In the genomic region with DNA sequence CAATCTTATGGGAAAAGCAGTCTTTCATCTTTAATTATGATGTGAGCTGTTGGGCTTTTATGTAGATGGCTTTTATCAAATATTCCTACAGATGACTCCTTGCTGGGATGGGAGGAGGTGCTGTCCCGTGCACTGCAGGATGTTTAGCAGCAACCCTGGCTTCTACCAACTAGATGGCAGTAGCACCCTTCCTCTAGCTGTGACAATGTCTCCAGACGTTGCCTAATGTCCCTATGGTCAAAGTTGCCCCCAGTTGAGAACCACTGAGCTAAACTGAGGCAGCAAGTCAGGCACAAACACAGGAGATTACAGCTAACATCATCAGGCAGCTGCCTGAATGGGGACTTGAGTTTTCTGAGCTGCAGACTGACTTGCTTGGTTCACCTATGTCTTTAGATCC, we compare ENCODE assay signal across 8 cellular contexts.
DNase-seq lines count a peak whose midpoint lies in the region; ATAC-seq, FAIRE-seq and TF ChIP-seq lines count a peak whose summit lies in the region.

No MANE protein-coding gene starts in this region.

- H3K79me2 ChIP-seq in HCT116 (ENCODE audit: insufficient read depth, low read length) = no peaks in the 10 kb centered on the region

- no peaks in the 10 kb centered on the region for H3K27me3 Mint-ChIP-seq in activated naive CD8-positive, alpha-beta T cell treated with anti-CD3 and anti-CD28 coated beads for 36 hours

- TF ChIP-seq POLR2A in HCT116 (IDR thresholded peaks at IDR 0.05; ENCODE audit: borderline replicate concordance, extremely low read depth, insufficient read depth, insufficient read length) = no peak

- DNase-seq in D721Med (ENCODE audit: insufficient read length, low spot score) (no peak), HCT116 (ENCODE audit: low read depth, low spot score) (peak; percentile 7), SW 1271 (lab: John Stamatoyannopoulos, UW) (peak; percentile 14 to 19), islet precursor cell (peak; percentile 64), omental fat pad (ENCODE audit: low spot score) (no peak)
- DNase-seq in stimulated activated CD4-positive, alpha-beta T cell treated with anti-CD3 and anti-CD28 coated beads, Interleukin-4, amount 100 ng/mL, for 1 hour = no peak
- DNase-seq in activated naive CD8-positive, alpha-beta T cell treated with anti-CD3 and anti-CD28 coated beads for 36 hours = no peak
- DNase-seq in stimulated activated naive CD4-positive, alpha-beta T cell (lab: John Stamatoyannopoulos, UW) = no peak

- no peaks in the 10 kb centered on the region for H4K20me1 ChIP-seq in HCT116 (ENCODE audit: insufficient read depth)

- H2AFZ ChIP-seq in HCT116 (ENCODE audit: low read depth, low read length, poor library complexity, severe bottlenecking) = no peak overlapping the region

- H3K27ac Mint-ChIP-seq in activated naive CD8-positive, alpha-beta T cell treated with anti-CD3 and anti-CD28 coated beads for 36 hours = no peak overlapping the region

- BruUV-seq in HCT116 (replicated peaks; lab: Mats Ljungman, UMichigan) = no TSS peak

- peaks cover 5% of the 10 kb centered on the region; the same call in 1 of the 2 replicates for H3K27me3 ChIP-seq in HCT116 (ENCODE audit: insufficient read depth, low read length)

- CTCF ChIA-PET in HCT116 (lab: Charles Lee) = interaction anchor here (1.0 to 1.4 kb wide), 3 partner anchors 8 to 374 kb away, joined by 4 to 6 read pairs (median 4); no protein-coding TSS in a partner anchor

- no peak overlapping the region for H3K4me2 ChIP-seq in HCT116 (ENCODE audit: low read length)

- H3K4me1 ChIP-seq in HCT116 (ENCODE audit: control insufficient read depth in 1 of 2, insufficient read depth in 2 of 2, low read length in 2 of 2) = no peaks in the 10 kb centered on the region

- intact Hi-C loops in HCT116 (cut with micrococcal nuclease) = loop anchor here (1.0 to 5.0 kb wide), 3 partner anchors 87 to 354 kb away; no protein-coding TSS in a partner anchor

- no peak overlapping the region for H3K9ac ChIP-seq in HCT116 (ENCODE audit: low read length)

- no peaks in the 10 kb centered on the region for H3K4me1 Mint-ChIP-seq in activated naive CD8-positive, alpha-beta T cell treated with anti-CD3 and anti-CD28 coated beads for 36 hours

- H3K4me3 ChIP-seq in HCT116 (replicated peaks in 1 of 2; ENCODE audit: low read depth in 1 of 2, low read length in 2 of 2) = no peak overlapping the region

- no peak overlapping the region for H3K27ac ChIP-seq in HCT116 (ENCODE audit: low read depth, low read length)

- no peak overlapping the region for H3K4me3 Mint-ChIP-seq in activated naive CD8-positive, alpha-beta T cell treated with anti-CD3 and anti-CD28 coated beads for 36 hours

- no peaks in the 10 kb centered on the region for H3K9me2 ChIP-seq in HCT116 (ENCODE audit: insufficient read depth)

- RAD21 ChIA-PET in HCT116 (lab: Charles Lee; ENCODE audit: low non-redundant PET in 1 of 2, low total read pairs in 2 of 2, uncharacterized antibody in 2 of 2, unreplicated experiment in 2 of 2) = no interaction called here

- H3K9me3 Mint-ChIP-seq in activated naive CD8-positive, alpha-beta T cell treated with anti-CD3 and anti-CD28 coated beads for 36 hours = no peaks in the 10 kb centered on the region

- no peaks in the 10 kb centered on the region for H3K9me3 ChIP-seq in HCT116 (ENCODE audit: control insufficient read depth in 1 of 2, insufficient read depth in 1 of 2, low read depth in 1 of 2, low read length in 2 of 2)

- ATAC-seq in HCT116 (peak; percentile 74), omental fat pad (ENCODE audit: low FRiP score) (no peak)

- no peaks in the 10 kb centered on the region for H3K36me3 ChIP-seq in HCT116 (ENCODE audit: control insufficient read depth in 1 of 2, insufficient read depth in 2 of 2, low read length in 2 of 2)

- POLR2A ChIA-PET in HCT116 (lab: Charles Lee) = no interaction called here

- no peak for FAIRE-seq in D721Med (lab: Jason Lieb, UNC)

- H3K36me3 Mint-ChIP-seq in activated naive CD8-positive, alpha-beta T cell treated with anti-CD3 and anti-CD28 coated beads for 36 hours = no peaks in the 10 kb centered on the region

- peak; percentile 64 for TF ChIP-seq RAD21 in HCT116 (IDR thresholded peaks at IDR 0.05; ENCODE audit: low read depth)

- peak; percentile 49 for TF ChIP-seq CTCF in D721Med (IDR thresholded peaks at IDR 0.05; ENCODE audit: insufficient read depth, missing control alignments)
- peak; percentile 28 to 50 (median 48); a peak in 5 of 6 replicates for TF ChIP-seq CTCF in HCT116 (IDR thresholded peaks at IDR 0.05 in 2 of 3, conservative IDR thresholded peaks at IDR 0.05 in 1 of 3; ENCODE audit: borderline replicate concordance in 1 of 3, insufficient read depth in 1 of 3, low read depth in 2 of 3, low read length in 2 of 3)
- no peak for TF ChIP-seq CTCF in omental fat pad (IDR thresholded peaks at IDR 0.05)

TF ChIP-seq in HCT116, 20 proteins besides CTCF, POLR2A, EP300 and RAD21:
- TF ChIP-seq, protein P1, sequence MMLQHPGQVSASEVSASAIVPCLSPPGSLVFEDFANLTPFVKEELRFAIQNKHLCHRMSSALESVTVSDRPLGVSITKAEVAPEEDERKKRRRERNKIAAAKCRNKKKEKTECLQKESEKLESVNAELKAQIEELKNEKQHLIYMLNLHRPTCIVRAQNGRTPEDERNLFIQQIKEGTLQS (IDR thresholded peaks at IDR 0.05) = no peak
- no peak for TF ChIP-seq ELF1 (IDR thresholded peaks at IDR 0.05; ENCODE audit: borderline replicate concordance, low read depth)

Comparison
In these comparisons a context has a peak if more than half of its experiments do, and no peak if none do; other contexts are left out.
1. DNase-seq: peak in HCT116 (single experiment), SW 1271 (2 of 2) and islet precursor cell (single experiment); none in D721Med (single experiment), stimulated activated CD4-positive, alpha-beta T cell treated with anti-CD3 and anti-CD28 coated beads, Interleukin-4, amount 100 ng/mL, for 1 hour (single experiment), activated naive CD8-positive, alpha-beta T cell treated with anti-CD3 and anti-CD28 coated beads for 36 hours (single experiment), omental fat pad (single experiment) and stimulated activated naive CD4-positive, alpha-beta T cell (0 of 6).
2. CTCF ChIP-seq: peak in D721Med (single experiment) and HCT116 (3 of 3); none in omental fat pad (0 of 3).